ENCODE assay signal across 9 cellular contexts in the genomic region with DNA sequence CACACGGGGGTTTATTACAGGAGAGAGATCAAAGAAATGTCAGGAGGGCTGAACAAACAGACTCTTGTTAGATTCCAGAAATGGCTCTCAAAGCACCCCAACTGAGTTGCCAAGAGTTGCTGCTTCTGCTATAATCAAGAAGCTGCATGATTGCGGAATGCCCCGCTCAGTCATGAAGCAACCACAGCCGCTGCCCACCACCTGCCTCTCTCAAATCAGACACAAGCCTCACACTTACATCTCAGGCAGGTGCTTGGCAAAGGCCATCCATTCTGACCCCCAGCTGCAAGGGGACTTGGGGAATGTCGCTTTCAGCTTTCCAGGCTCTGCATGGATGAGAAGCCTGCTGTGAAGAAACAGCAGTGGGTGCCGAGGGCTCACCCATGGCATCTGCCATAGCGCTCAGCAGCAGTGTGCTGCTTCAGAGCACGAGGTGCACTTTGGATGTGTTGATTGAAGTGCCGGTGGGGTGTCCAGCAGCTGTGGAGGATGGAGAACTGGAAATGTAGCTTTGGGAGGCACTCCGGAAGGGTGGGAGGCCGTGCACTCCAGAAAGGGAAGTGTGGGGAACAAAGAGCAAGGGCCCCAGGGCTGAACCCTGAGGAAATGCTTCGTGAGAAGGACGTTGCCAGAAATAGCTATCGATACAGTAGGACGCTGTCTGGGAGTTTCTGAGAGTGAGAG. TPM values are rescaled to one million over a fixed set of nuclear protein-coding genes. Genes with fewer than 3 reads are reported as not detected.
DNase-seq lines count a peak whose midpoint lies in the region; FAIRE-seq and TF ChIP-seq lines count a peak whose summit lies in the region.
"Had no signal": no experiment of that assay in that cellular context is flagged by ENCODE, and none has a peak within 500 bp of the region (broad histone marks: within the 10 kb centered on the region; RNA-seq: fewer than 3 reads in every experiment).

No MANE protein-coding gene starts in this region.

- TF ChIP-seq CTCF in GM12865 (IDR thresholded peaks at IDR 0.05; ENCODE audit: insufficient read depth, low read depth, low read length, missing control alignments) (no peak), endothelial cell of umbilical vein (IDR thresholded peaks at IDR 0.05; ENCODE audit: extremely low read depth in 1 of 2, insufficient read depth in 1 of 2, low read depth in 1 of 2, low read length in 2 of 2) (no peak), parathyroid adenoma (IDR thresholded peaks at IDR 0.05) (no peak), breast epithelium (IDR thresholded peaks at IDR 0.05) (no peak)

- no peak overlapping the region for H3K9ac ChIP-seq in endothelial cell of umbilical vein (replicated peaks; ENCODE audit: extremely low read depth, insufficient read depth, low read length)
- no peak overlapping the region for H3K9ac ChIP-seq in parathyroid adenoma

- H4K20me1 ChIP-seq in endothelial cell of umbilical vein (replicated peaks; ENCODE audit: control insufficient read depth, extremely low read depth, insufficient read depth, low read length): no peaks in the 10 kb centered on the region

- dilution Hi-C loops in endothelial cell of umbilical vein (cut with MboI; ENCODE audit: extremely low pct_ligation_motif_present, low sequenced_read_pairs): no loop called here

- H3K9me3 ChIP-seq in endothelial cell of umbilical vein (replicated peaks; ENCODE audit: control insufficient read depth, insufficient read depth, low read length) (no peaks in the 10 kb centered on the region), parathyroid adenoma (ENCODE audit: control insufficient read depth, low read length) (no peaks in the 10 kb centered on the region), breast epithelium (no peaks in the 10 kb centered on the region)

- POLR2A ChIA-PET in endothelial cell of umbilical vein (lab: Charles Lee): no interaction called here

- DNase-seq in GM12865 (ENCODE audit: low read depth): peak; percentile 52
- DNase-seq in NCI-H2227 treated with DMSO at 0.1 percent for 48 hours (lab: John Stamatoyannopoulos, UW): peak; percentile 27
- peak; percentile 43 for DNase-seq in endothelial cell of umbilical vein (ENCODE audit: low read depth, low spot score)
- no peak for DNase-seq in NCI-H1105 treated with DMSO at 0.1 percent for 48 hours (lab: John Stamatoyannopoulos, UW)
- DNase-seq in 8988T: no peak
- no peak for DNase-seq in breast epithelium (ENCODE audit: low spot score in 2 of 2)
- DNase-seq in activated naive CD4-positive, alpha-beta T cell (lab: John Stamatoyannopoulos, UW): no peak

- CTCF ChIA-PET in endothelial cell of umbilical vein (lab: Charles Lee): interaction anchor here (1.0 to 1.7 kb wide), 6 partner anchors 9 to 595 kb away, joined by 3 to 19 read pairs (median 9); no protein-coding TSS in a partner anchor

- no TSS peak for BruUV-seq in endothelial cell of umbilical vein (replicated peaks; lab: Mats Ljungman, UMichigan)

- H3K9me1 ChIP-seq in endothelial cell of umbilical vein (replicated peaks; ENCODE audit: control insufficient read depth, extremely low read depth, insufficient read depth, low read length): no peaks in the 10 kb centered on the region

- no peak overlapping the region for H3K4me2 ChIP-seq in endothelial cell of umbilical vein (ENCODE audit: insufficient read depth, low read length)
- no peak overlapping the region for H3K4me2 ChIP-seq in parathyroid adenoma (ENCODE audit: low read length)

- TF ChIP-seq POLR2A in endothelial cell of umbilical vein (IDR thresholded peaks at IDR 0.05; ENCODE audit: low read depth, low read length) (no peak), breast epithelium (IDR thresholded peaks at IDR 0.05) (no peak)

- H3K4me1 ChIP-seq in endothelial cell of umbilical vein (ENCODE audit: control insufficient read depth, extremely low read depth, insufficient read depth, low read length): peaks cover 12% of the 10 kb centered on the region
- H3K4me1 ChIP-seq in parathyroid adenoma: peaks cover 11% of the 10 kb centered on the region
- H3K4me1 ChIP-seq in breast epithelium: no peaks in the 10 kb centered on the region

- no peak overlapping the region for H3K27ac ChIP-seq in endothelial cell of umbilical vein (ENCODE audit: insufficient read depth, low read depth, low read length)
- H3K27ac ChIP-seq in parathyroid adenoma: peak overlapping the region; percentile 20
- peak overlapping the region in 1 of 2 donors; percentile 25 for H3K27ac ChIP-seq in breast epithelium

- intact Hi-C loops in endothelial cell of umbilical vein (cut with micrococcal nuclease) (loop anchor here (5.0 kb wide), 1 partner anchor 52 kb away; the partner anchor contains the start of gene ANGEL1), breast epithelium (cut with DNase I; ENCODE audit: low total_unique reads) (no loop called here)

- no peak overlapping the region for H3K4me3 ChIP-seq in GM12865 (ENCODE audit: low read depth, low read length)
- no peak overlapping the region for H3K4me3 ChIP-seq in endothelial cell of umbilical vein (replicated peaks in 1 of 3; ENCODE audit: insufficient read depth in 1 of 3, low read depth in 1 of 3, low read length in 3 of 3)
- no peak overlapping the region for H3K4me3 ChIP-seq in parathyroid adenoma (ENCODE audit: low read depth, low read length)
- peak overlapping the region in 1 of 3 donors; percentile 28 for H3K4me3 ChIP-seq in breast epithelium

- H2AFZ ChIP-seq in endothelial cell of umbilical vein (ENCODE audit: low read depth, low read length) (no peak overlapping the region), parathyroid adenoma (no peak overlapping the region)

- H3K27me3 ChIP-seq in endothelial cell of umbilical vein (ENCODE audit: control insufficient read depth in 2 of 2, insufficient read depth in 2 of 2, low read length in 2 of 2): peaks cover 3% of the 10 kb centered on the region in 2 experiments
- no peaks in the 10 kb centered on the region for H3K27me3 ChIP-seq in parathyroid adenoma (ENCODE audit: control insufficient read depth, insufficient read depth, low read length)
- H3K27me3 ChIP-seq in breast epithelium: no peaks in the 10 kb centered on the region

- no peaks in the 10 kb centered on the region for H3K36me3 ChIP-seq in endothelial cell of umbilical vein (ENCODE audit: control insufficient read depth in 2 of 2, extremely low read depth in 1 of 2, insufficient read depth in 2 of 2, low read length in 2 of 2)
- no peaks in the 10 kb centered on the region for H3K36me3 ChIP-seq in parathyroid adenoma (ENCODE audit: control insufficient read depth, insufficient read depth, low read length)
- H3K36me3 ChIP-seq in breast epithelium: no peaks in the 10 kb centered on the region

- peak; percentile 60 for FAIRE-seq in endothelial cell of umbilical vein (lab: Jason Lieb, UNC)

- H3K79me2 ChIP-seq in endothelial cell of umbilical vein (ENCODE audit: control insufficient read depth, insufficient read depth, low read length) (no peaks in the 10 kb centered on the region), parathyroid adenoma (no peaks in the 10 kb centered on the region)

TF ChIP-seq in endothelial cell of umbilical vein, 7 proteins besides CTCF, POLR2A, EP300 and RAD21:
- no peak for TF ChIP-seq GATA2 (IDR thresholded peaks at IDR 0.05; ENCODE audit: insufficient read depth, insufficient read length, low read depth, low read length)
- no peak for TF ChIP-seq MYC (IDR thresholded peaks at IDR 0.05; ENCODE audit: low read depth, low read length)
- TF ChIP-seq, protein P1, sequence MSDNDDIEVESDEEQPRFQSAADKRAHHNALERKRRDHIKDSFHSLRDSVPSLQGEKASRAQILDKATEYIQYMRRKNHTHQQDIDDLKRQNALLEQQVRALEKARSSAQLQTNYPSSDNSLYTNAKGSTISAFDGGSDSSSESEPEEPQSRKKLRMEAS (IDR thresholded peaks at IDR 0.05; ENCODE audit: insufficient read depth, insufficient read length): peak; percentile 9

RNA-seq across cellular contexts. Expression of gene LRRC74A, which starts 37.7 kb away (rescaled TPM):
- total RNA-seq in endothelial cell of umbilical vein (not detected in 2 replicates), breast epithelium (not detected)
- polyA plus RNA-seq in endothelial cell of umbilical vein: not detected in 2 replicates
- polyA plus RNA-seq in endothelial cell of umbilical vein (2011; cell fraction: cytosol; rRNA removed): not detected in 2 replicates
- not detected in 2 replicates for polyA plus RNA-seq in endothelial cell of umbilical vein (2011; cell fraction: nucleus; rRNA removed)
- not detected in 2 replicates for polyA plus RNA-seq in endothelial cell of umbilical vein (2012)
- polyA minus RNA-seq in endothelial cell of umbilical vein: not detected in 2 replicates
- polyA minus RNA-seq in endothelial cell of umbilical vein (2011; cell fraction: cytosol; rRNA and poly(A)+ RNA removed): not detected
- polyA minus RNA-seq in endothelial cell of umbilical vein (2011; cell fraction: nucleus; rRNA and poly(A)+ RNA removed): not detected in 2 replicates
- total RNA-seq: epithelial cell of proximal tubule had no signal

RNA-seq across cellular contexts. Expression of gene ANGEL1, which starts 51.2 kb away (rescaled TPM):
- 14.8 and 18.4 TPM in 2 replicates for total RNA-seq in endothelial cell of umbilical vein
- polyA plus RNA-seq in endothelial cell of umbilical vein: 22.0 and 24.0 TPM in 2 replicates
- polyA plus RNA-seq in endothelial cell of umbilical vein (2011; cell fraction: cytosol; rRNA removed): 10.5 and 11.2 TPM in 2 replicates
- polyA plus RNA-seq in endothelial cell of umbilical vein (2011; cell fraction: nucleus; rRNA removed): 54.8 and 55.7 TPM in 2 replicates
- 9.1 and 12.3 TPM in 2 replicates for polyA plus RNA-seq in endothelial cell of umbilical vein (2012)
- polyA minus RNA-seq in endothelial cell of umbilical vein: 25.0 and 34.7 TPM in 2 replicates
- polyA minus RNA-seq in endothelial cell of umbilical vein (2011; cell fraction: cytosol; rRNA and poly(A)+ RNA removed): 9.9 TPM
- 17.8 and 23.3 TPM in 2 replicates for polyA minus RNA-seq in endothelial cell of umbilical vein (2011; cell fraction: nucleus; rRNA and poly(A)+ RNA removed)
- total RNA-seq in breast epithelium: 10 to 100 TPM; 18.6 to 30.5 (median 24.7) TPM

Comparison
In these comparisons a context has a peak if more than half of its experiments do, and no peak if none do; other contexts are left out.
1. DNase-seq: peak in GM12865 (single experiment), NCI-H2227 treated with DMSO at 0.1 percent for 48 hours (single experiment) and endothelial cell of umbilical vein (single experiment); none in NCI-H1105 treated with DMSO at 0.1 percent for 48 hours (single experiment), 8988T (single experiment), breast epithelium (0 of 2) and activated naive CD4-positive, alpha-beta T cell (0 of 4).